ENCODE assay signal across 11 cellular contexts in genomic region chr5:34586117-34586885, GRCh38.
A peak's percentile ranks its signal among the peaks of the same experiment; 100 is the strongest.
DNase-seq lines count a peak whose midpoint lies in the region; ATAC-seq, FAIRE-seq and TF ChIP-seq lines count a peak whose summit lies in the region.
"Had no signal": no experiment of that assay in that cellular context is flagged by ENCODE, and none has a peak within 500 bp of the region (broad histone marks: within the 10 kb centered on the region; RNA-seq: fewer than 3 reads in every experiment).

No MANE protein-coding gene starts in this region.

- H3K27me3 ChIP-seq in hepatocyte: no peaks in the 10 kb centered on the region
- no peaks in the 10 kb centered on the region for H3K27me3 ChIP-seq in upper lobe of right lung
- no peaks in the 10 kb centered on the region for H3K27me3 ChIP-seq in transverse colon

- H3K4me1 Mint-ChIP-seq in activated CD4-positive, alpha-beta T cell treated with anti-CD3 and anti-CD28 coated beads for 36 hours: peaks cover 17% of the 10 kb centered on the region
- peaks cover 15% of the 10 kb centered on the region for H3K4me1 Mint-ChIP-seq in activated T-helper 17 cell treated with anti-CD3 and anti-CD28 coated beads, Interleukin-2, amount 50 U/mL, for 72 hours
- H3K4me1 Mint-ChIP-seq: activated naive CD4-positive, alpha-beta T cell treated with anti-CD3 and anti-CD28 coated beads, Interleukin-2, amount 10 ng/mL, durations not matched to agents 7 days and 5 days had no signal

- TF ChIP-seq CTCF in hepatocyte (IDR thresholded peaks at IDR 0.05; ENCODE audit: poor library complexity) (no peak), upper lobe of right lung (IDR thresholded peaks at IDR 0.05) (no peak), transverse colon (IDR thresholded peaks at IDR 0.05) (no peak)

- TF ChIP-seq EP300 in transverse colon (IDR thresholded peaks at IDR 0.05; ENCODE audit: low read depth): no peak

- no peaks in the 10 kb centered on the region for H3K9me2 ChIP-seq in hepatocyte (replicated peaks; ENCODE audit: insufficient read depth)

- intact Hi-C loops in activated CD4-positive, alpha-beta T cell treated with anti-CD3 and anti-CD28 coated beads for 36 hours (cut with DNase I, micrococcal nuclease): no loop called here
- intact Hi-C loops in upper lobe of right lung (cut with DNase I) (no loop called here), transverse colon (cut with DNase I; ENCODE audit: low total_unique reads) (no loop called here)

- in situ Hi-C loops in transverse colon (cut with MboI; ENCODE audit: low pct_ligation_motif_present in 1 of 4, low pct_unique_long_range_greater_than_20kb in 1 of 4, low sequenced_read_pairs in 3 of 4): no loop called here

- H4K20me1 ChIP-seq in hepatocyte (ENCODE audit: insufficient read depth, poor library complexity, severe bottlenecking): no peaks in the 10 kb centered on the region

- POLR2A ChIA-PET in activated CD4-positive, alpha-beta T cell treated with anti-CD3 and anti-CD28 coated beads for 36 hours (lab: Charles Lee): no interaction called here

- FAIRE-seq in frontal cortex (lab: Jason Lieb, UNC): no peak

- H3K27me3 Mint-ChIP-seq in activated CD4-positive, alpha-beta T cell treated with anti-CD3 and anti-CD28 coated beads for 36 hours: peaks cover 21% of the 10 kb centered on the region
- peaks cover 30% of the 10 kb centered on the region for H3K27me3 Mint-ChIP-seq in activated T-helper 17 cell treated with anti-CD3 and anti-CD28 coated beads, Interleukin-2, amount 50 U/mL, for 72 hours

- H3K4me3 Mint-ChIP-seq in activated CD4-positive, alpha-beta T cell treated with anti-CD3 and anti-CD28 coated beads for 36 hours: no peak overlapping the region
- H3K4me3 Mint-ChIP-seq in activated T-helper 17 cell treated with anti-CD3 and anti-CD28 coated beads, Interleukin-2, amount 50 U/mL, for 72 hours: peak overlapping the region; percentile 3
- H3K4me3 Mint-ChIP-seq: activated naive CD4-positive, alpha-beta T cell treated with anti-CD3 and anti-CD28 coated beads, Interleukin-2, amount 10 ng/mL, durations not matched to agents 7 days and 5 days had no signal

- H3K9me3 Mint-ChIP-seq in activated CD4-positive, alpha-beta T cell treated with anti-CD3 and anti-CD28 coated beads for 36 hours (ENCODE audit: low read depth): no peaks in the 10 kb centered on the region
- H3K9me3 Mint-ChIP-seq in activated T-helper 17 cell treated with anti-CD3 and anti-CD28 coated beads, Interleukin-2, amount 50 U/mL, for 72 hours: no peaks in the 10 kb centered on the region
- H3K9me3 Mint-ChIP-seq: activated naive CD4-positive, alpha-beta T cell treated with anti-CD3 and anti-CD28 coated beads, Interleukin-2, amount 10 ng/mL, durations not matched to agents 7 days and 5 days had no signal

- H3K27ac ChIP-seq in hepatocyte (peak overlapping the region; percentile 90), upper lobe of right lung (peak overlapping the region; percentile 45), transverse colon (no peak overlapping the region)

- H3K9me3 ChIP-seq in hepatocyte (ENCODE audit: low read depth) (no peaks in the 10 kb centered on the region), upper lobe of right lung (no peaks in the 10 kb centered on the region), transverse colon (no peaks in the 10 kb centered on the region)
- H3K9me3 ChIP-seq: heart left ventricle had no signal

- DNase-seq in activated CD4-positive, alpha-beta T cell treated with anti-CD3 and anti-CD28 coated beads for 36 hours: peak; percentile 6
- no peak for DNase-seq in activated CD4-positive, alpha-beta T cell treated with anti-CD3 and anti-CD28 coated beads for 4 hours
- DNase-seq in hepatocyte (ENCODE audit: low spot score) (no peak), upper lobe of right lung (no peak), frontal cortex (ENCODE audit: low spot score in 2 of 2) (no peak), transverse colon (no peak)
- no peak for DNase-seq in stimulated activated naive CD4-positive, alpha-beta T cell treated with Interleukin-2 at 50 U/mL for 16 hours (lab: John Stamatoyannopoulos, UW)
- DNase-seq: activated naive CD4-positive, alpha-beta T cell treated with anti-CD3 and anti-CD28 coated beads, Interleukin-2, amount 10 ng/mL, durations not matched to agents 7 days and 5 days; heart left ventricle had no signal

- WGBS in hepatocyte (ENCODE audit: low lambda C conversion rate, missing lambda C conversion rate): 86% methylated on average over 15 of the region's 15 CpGs
- 86 to 89% methylated on average over 14 to 15 of the region's 15 CpGs for WGBS in transverse colon (ENCODE audit: low coverage in 1 of 2), 2 donors

- H3K4me1 ChIP-seq in hepatocyte (ENCODE audit: insufficient read depth) (peaks cover 18% of the 10 kb centered on the region), upper lobe of right lung (no peaks in the 10 kb centered on the region), transverse colon (no peaks in the 10 kb centered on the region)

- H3K4me2 ChIP-seq in hepatocyte: peak overlapping the region; percentile 22

- H3K27ac Mint-ChIP-seq in activated CD4-positive, alpha-beta T cell treated with anti-CD3 and anti-CD28 coated beads for 36 hours: no peak overlapping the region
- H3K27ac Mint-ChIP-seq in activated T-helper 17 cell treated with anti-CD3 and anti-CD28 coated beads, Interleukin-2, amount 50 U/mL, for 72 hours: no peak overlapping the region
- H3K27ac Mint-ChIP-seq: activated naive CD4-positive, alpha-beta T cell treated with anti-CD3 and anti-CD28 coated beads, Interleukin-2, amount 10 ng/mL, durations not matched to agents 7 days and 5 days had no signal

- ATAC-seq in activated CD4-positive, alpha-beta T cell treated with anti-CD3 and anti-CD28 coated beads for 36 hours: peak; percentile 67
- ATAC-seq in activated T-helper 17 cell treated with anti-CD3 and anti-CD28 coated beads, Interleukin-2, amount 50 U/mL, for 72 hours (replicated peaks): peak; percentile 58
- peak; percentile 24 for ATAC-seq in upper lobe of right lung
- ATAC-seq: heart left ventricle, sciatic nerve had no signal

- H3K79me2 ChIP-seq in hepatocyte: no peaks in the 10 kb centered on the region

- TF ChIP-seq POLR2A in transverse colon (IDR thresholded peaks at IDR 0.05): no peak

- H3K36me3 ChIP-seq in hepatocyte (replicated peaks; ENCODE audit: insufficient read depth, low read depth) (no peaks in the 10 kb centered on the region), upper lobe of right lung (no peaks in the 10 kb centered on the region), transverse colon (no peaks in the 10 kb centered on the region)
- H3K36me3 ChIP-seq: heart left ventricle had no signal

- H2AFZ ChIP-seq in hepatocyte: no peak overlapping the region

- no peak overlapping the region for H3K4me3 ChIP-seq in hepatocyte
- no peak overlapping the region for H3K4me3 ChIP-seq in upper lobe of right lung
- H3K4me3 ChIP-seq in transverse colon: no peak overlapping the region
- H3K4me3 ChIP-seq: heart left ventricle had no signal

- CTCF ChIA-PET in activated CD4-positive, alpha-beta T cell treated with anti-CD3 and anti-CD28 coated beads for 36 hours (lab: Charles Lee): no interaction called here

- H3K36me3 Mint-ChIP-seq in activated CD4-positive, alpha-beta T cell treated with anti-CD3 and anti-CD28 coated beads for 36 hours (ENCODE audit: low read depth): no peaks in the 10 kb centered on the region
- no peaks in the 10 kb centered on the region for H3K36me3 Mint-ChIP-seq in activated T-helper 17 cell treated with anti-CD3 and anti-CD28 coated beads, Interleukin-2, amount 50 U/mL, for 72 hours (ENCODE audit: low read depth)
- H3K36me3 Mint-ChIP-seq: activated naive CD4-positive, alpha-beta T cell treated with anti-CD3 and anti-CD28 coated beads, Interleukin-2, amount 10 ng/mL, durations not matched to agents 7 days and 5 days had no signal

Comparison
In these comparisons a context has a peak if more than half of its experiments do, and no peak if none do; other contexts are left out.
1. H3K27ac ChIP-seq: peak in hepatocyte (single experiment) and upper lobe of right lung (single experiment); none in transverse colon (0 of 4).
2. Peak in every context shown above with its lines, with median percentiles within 50 percentile points of each other: ATAC-seq.